In the genomic region with DNA sequence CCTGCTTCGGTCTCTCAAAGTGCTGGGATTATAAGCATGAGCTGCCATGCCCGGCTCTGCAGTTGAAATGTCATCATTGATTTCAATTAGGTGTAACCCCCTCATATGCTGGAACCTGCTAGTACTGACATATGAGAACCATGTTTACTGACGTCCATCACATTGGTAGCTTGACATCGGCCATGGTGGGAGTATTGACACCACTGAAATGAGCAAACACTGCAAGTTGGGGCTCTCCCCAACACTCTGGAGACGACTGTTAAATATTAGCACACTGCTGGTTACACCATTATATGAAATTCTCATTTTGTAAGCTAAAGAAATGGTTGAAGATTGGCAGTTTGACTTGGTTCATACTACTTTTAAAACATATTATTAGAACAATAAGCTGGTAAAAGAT, we compare ENCODE assay signal across 21 cellular contexts.
A peak's percentile ranks its signal among the peaks of the same experiment; 100 is the strongest.
DNase-seq lines count a peak whose midpoint lies in the region; ATAC-seq lines count a peak whose summit lies in the region.
"Had no signal": no experiment of that assay in that cellular context is flagged by ENCODE, and none has a peak within 500 bp of the region (broad histone marks: within the 10 kb centered on the region; RNA-seq: fewer than 3 reads in every experiment).

No MANE protein-coding gene starts in this region.

- no peaks in the 10 kb centered on the region for H3K27me3 Mint-ChIP-seq in activated T-cell treated with anti-CD3 and anti-CD28 coated beads, Interleukin-2, amount 50 U/mL, for 24 hours
- H3K27me3 Mint-ChIP-seq in stimulated activated naive B cell treated with anti-CD40 and anti-IgM and Interleukin-4, amounts not matched to agents 10 μg/mL and 1 μg/mL and 100 μg/mL, for 72 hours = no peaks in the 10 kb centered on the region
- H3K27me3 Mint-ChIP-seq: dendritic cell treated with granulocyte-macrophage colony-stimulating factor and Interleukin-4, amounts not matched to agents 40 ng/mL and 50 ng/mL, for 4 days had no signal

- ATAC-seq in HG02610 (IDR thresholded peaks at IDR 0.05; ENCODE audit: unreplicated experiment) (peak; percentile 35), HG03175 (IDR thresholded peaks at IDR 0.05; ENCODE audit: unreplicated experiment) (peak; percentile 38)
- peak; percentile 60 to 64 for ATAC-seq in stimulated activated naive B cell treated with anti-CD40 and anti-IgM and Interleukin-4, amounts not matched to agents 10 μg/mL and 1 μg/mL and 100 μg/mL, for 72 hours (replicated peaks)
- ATAC-seq: HepG2, pancreas, upper lobe of right lung had no signal

- H3K36me3 Mint-ChIP-seq in activated T-cell treated with anti-CD3 and anti-CD28 coated beads, Interleukin-2, amount 50 U/mL, for 24 hours (ENCODE audit: low read depth) = peaks cover 66% of the 10 kb centered on the region
- peaks cover 41 to 45% of the 10 kb centered on the region in 2 donors for H3K36me3 Mint-ChIP-seq in stimulated activated naive B cell treated with anti-CD40 and anti-IgM and Interleukin-4, amounts not matched to agents 10 μg/mL and 1 μg/mL and 100 μg/mL, for 72 hours

- no peak overlapping the region for H3K4me3 Mint-ChIP-seq in activated T-cell treated with anti-CD3 and anti-CD28 coated beads, Interleukin-2, amount 50 U/mL, for 24 hours
- H3K4me3 Mint-ChIP-seq in stimulated activated naive B cell treated with anti-CD40 and anti-IgM and Interleukin-4, amounts not matched to agents 10 μg/mL and 1 μg/mL and 100 μg/mL, for 72 hours = no peak overlapping the region
- H3K4me3 Mint-ChIP-seq: activated naive CD4-positive, alpha-beta T cell treated with anti-CD3 and anti-CD28 coated beads for 36 hours; dendritic cell treated with granulocyte-macrophage colony-stimulating factor and Interleukin-4, amounts not matched to agents 40 ng/mL and 50 ng/mL, for 4 days had no signal

- H3K9me3 Mint-ChIP-seq in activated T-cell treated with anti-CD3 and anti-CD28 coated beads, Interleukin-2, amount 50 U/mL, for 24 hours = no peaks in the 10 kb centered on the region
- no peaks in the 10 kb centered on the region for H3K9me3 Mint-ChIP-seq in stimulated activated naive B cell treated with anti-CD40 and anti-IgM and Interleukin-4, amounts not matched to agents 10 μg/mL and 1 μg/mL and 100 μg/mL, for 72 hours
- H3K9me3 Mint-ChIP-seq: activated naive CD4-positive, alpha-beta T cell treated with anti-CD3 and anti-CD28 coated beads for 36 hours had no signal

- H3K27ac Mint-ChIP-seq in activated T-cell treated with anti-CD3 and anti-CD28 coated beads, Interleukin-2, amount 50 U/mL, for 24 hours = peak overlapping the region; percentile 38
- H3K27ac Mint-ChIP-seq in stimulated activated naive B cell treated with anti-CD40 and anti-IgM and Interleukin-4, amounts not matched to agents 10 μg/mL and 1 μg/mL and 100 μg/mL, for 72 hours = peak overlapping the region; percentile 14
- H3K27ac Mint-ChIP-seq: activated naive CD4-positive, alpha-beta T cell treated with anti-CD3 and anti-CD28 coated beads for 36 hours; dendritic cell treated with granulocyte-macrophage colony-stimulating factor and Interleukin-4, amounts not matched to agents 40 ng/mL and 50 ng/mL, for 4 days had no signal

- H3K4me1 Mint-ChIP-seq in activated T-cell treated with anti-CD3 and anti-CD28 coated beads, Interleukin-2, amount 50 U/mL, for 24 hours (ENCODE audit: low read depth) = peaks cover 14% of the 10 kb centered on the region
- H3K4me1 Mint-ChIP-seq in stimulated activated naive B cell treated with anti-CD40 and anti-IgM and Interleukin-4, amounts not matched to agents 10 μg/mL and 1 μg/mL and 100 μg/mL, for 72 hours = peaks cover 9 to 23% of the 10 kb centered on the region in 2 donors

- no peak for DNase-seq in activated T-cell treated with anti-CD3 and anti-CD28 coated beads, Interleukin-2, amount 50 U/mL, for 24 hours
- DNase-seq in activated T-cell treated with anti-CD3 and anti-CD28 coated beads for 4 hours (no peak), HUDEP-2 (lab: John Stamatoyannopoulos, UW; ENCODE audit: unreplicated experiment in 76 of 76) (no peak), ureter (ENCODE audit: low spot score) (no peak)
- no peak for DNase-seq in stimulated activated naive B cell treated with anti-CD40 and anti-IgM and Interleukin-4, amounts not matched to agents 10 μg/mL and 1 μg/mL and 100 μg/mL, for 72 hours
- DNase-seq in activated CD8-positive, alpha-beta memory T cell treated with anti-CD3 and anti-CD28 coated beads for 24 hours = no peak
- DNase-seq: activated CD8-positive, alpha-beta memory T cell treated with anti-CD3 and anti-CD28 coated beads, Interleukin-2, amount 50 U/mL, for 4 hours; activated naive CD4-positive, alpha-beta T cell treated with anti-CD3 and anti-CD28 coated beads for 36 hours; brain microvascular endothelial cell; DMS153; H7; MG63; NCI-H2029; NCI-H510A treated with DMSO at 0.1 percent for 48 hours; OCI-M1; pancreas; upper lobe of right lung had no signal
